ENCODE assay signal across 30 cellular contexts in genomic region chr9:15127831-15128230, GRCh38.
"Had no signal": no experiment of that assay in that cellular context is flagged by ENCODE, and none has a peak within 500 bp of the region (broad histone marks: within the 10 kb centered on the region; RNA-seq: fewer than 3 reads in every experiment).

No MANE protein-coding gene starts in this region.

- H3K9me3 ChIP-seq: ovary, psoas muscle, right lobe of liver, sigmoid colon, spleen, suprapubic skin, testis, tibial artery, transverse colon, upper lobe of left lung, uterus had no signal

- DNase-seq: naive thymus-derived CD4-positive, alpha-beta T cell; natural killer cell; occipital lobe; ovary; posterior cingulate gyrus; psoas muscle; right cardiac atrium; right lobe of liver; sigmoid colon; spleen; stimulated activated CD4-positive, alpha-beta T cell treated with anti-CD3 and anti-CD28 coated beads, Interleukin-12 subunit alpha, Interleukin-12 subunit beta, amount 100 ng/mL, for 4 hours; stimulated activated CD4-positive, alpha-beta T cell treated with anti-CD3 and anti-CD28 coated beads, Interleukin-1b, Interleukin-23, amount 100 ng/mL, for 48 hours; stimulated activated CD4-positive, alpha-beta T cell treated with anti-CD3 and anti-CD28 coated beads, Interleukin-4, amount 100 ng/mL, for 1 hour; stimulated activated CD4-positive, alpha-beta T cell treated with anti-CD3 and anti-CD28 coated beads, Interleukin-4, amount 100 ng/mL, for 4 hours; stimulated activated CD8-positive, alpha-beta memory T cell treated with anti-CD3 and anti-CD28 coated beads, Interleukin-4, amount 100 ng/mL, for 48 hours; stimulated activated naive CD4-positive, alpha-beta T cell; stimulated activated naive CD8-positive, alpha-beta T cell treated with anti-CD3 and anti-CD28 coated beads, Interleukin-15, amount 100 ng/mL, for 72 hours; stimulated activated naive CD8-positive, alpha-beta T cell treated with anti-CD3 and anti-CD28 coated beads, Interleukin-15, Interleukin-2, amounts not matched to agents 100 U/mL and 50 U/mL, for 24 hours; substantia nigra; testis; tibial artery; transverse colon; upper lobe of left lung; uterus had no signal

- H3K36me3 ChIP-seq: neural progenitor cell, ovary, right lobe of liver, sigmoid colon, spleen, suprapubic skin, tibial artery, transverse colon, upper lobe of left lung, uterus had no signal

- ATAC-seq: naive thymus-derived CD4-positive, alpha-beta T cell; natural killer cell; right cardiac atrium; right lobe of liver; stimulated activated memory B cell treated with anti-CD40 and anti-IgM and Interleukin-4, amounts not matched to agents 10 μg/mL and 1 μg/mL and 100 μg/mL, for 72 hours; stimulated activated naive CD8-positive, alpha-beta T cell treated with anti-CD3 and anti-CD28 coated beads, Interleukin-15, amount 100 ng/mL, for 72 hours; stimulated activated naive CD8-positive, alpha-beta T cell treated with anti-CD3 and anti-CD28 coated beads, Interleukin-15, Interleukin-2, amounts not matched to agents 100 U/mL and 50 U/mL, for 24 hours had no signal

- H3K79me2 ChIP-seq: parathyroid adenoma had no signal

- H3K9ac ChIP-seq: neural progenitor cell, parathyroid adenoma had no signal

- H3K27me3 ChIP-seq: neural progenitor cell, ovary, right lobe of liver, sigmoid colon, suprapubic skin, testis, transverse colon, upper lobe of left lung, uterus had no signal

- H3K27ac ChIP-seq: neural progenitor cell, ovary, parathyroid adenoma, psoas muscle, right lobe of liver, sigmoid colon, skin epidermis, spleen, suprapubic skin, testis, tibial artery, transverse colon, upper lobe of left lung, uterus had no signal

- H2AFZ ChIP-seq: neural progenitor cell, parathyroid adenoma had no signal

- H3K4me2 ChIP-seq: neural progenitor cell, smooth muscle cell had no signal

- H3K4me3 ChIP-seq: neural progenitor cell, ovary, psoas muscle, right lobe of liver, sigmoid colon, skin epidermis, smooth muscle cell, spleen, suprapubic skin, testis, tibial artery, transverse colon, upper lobe of left lung, uterus had no signal

- H3K4me1 ChIP-seq: neural progenitor cell, parathyroid adenoma, psoas muscle, right lobe of liver, sigmoid colon, spleen, suprapubic skin, testis, tibial artery, transverse colon, uterus had no signal
